ENCODE assay signal across 8 cellular contexts in genomic region chr13:44274838-44275237, GRCh38.
DNase-seq lines count a peak whose midpoint lies in the region; ATAC-seq and TF ChIP-seq lines count a peak whose summit lies in the region.
"Had no signal": no experiment of that assay in that cellular context is flagged by ENCODE, and none has a peak within 500 bp of the region (broad histone marks: within the 10 kb centered on the region; RNA-seq: fewer than 3 reads in every experiment).

No MANE protein-coding gene starts in this region.

- H3K4me3 ChIP-seq in KMS-11 (IDR thresholded peaks at IDR 0.05; ENCODE audit: insufficient read depth, low read depth, low read length) (no peak overlapping the region), stomach (no peak overlapping the region)

- peak overlapping the region; percentile 46 for H3K27ac ChIP-seq in KMS-11
- peak overlapping the region; percentile 28 to 92 (median 87) for H3K27ac ChIP-seq in stomach
- H3K27ac ChIP-seq in RWPE1, result no peak overlapping the region

- POLR2A ChIA-PET in RWPE1 (lab: Yijun Ruan, JAX; ENCODE audit: low non-redundant PET), result no interaction called here

- no peaks in the 10 kb centered on the region for H3K27me3 ChIP-seq in KMS-11 (ENCODE audit: insufficient read depth, low read depth)
- H3K27me3 ChIP-seq in stomach, result no peaks in the 10 kb centered on the region

- no peaks in the 10 kb centered on the region for H3K79me2 ChIP-seq in KMS-11 (ENCODE audit: insufficient read depth, low read depth)

- intact Hi-C loops in stomach (cut with DNase I; ENCODE audit: low total_unique reads), result no loop called here

- no peak for DNase-seq in activated T-cell treated with anti-CD3 and anti-CD28 coated beads, Interleukin-2, amount 50 U/mL, for 4 hours
- no peak for DNase-seq in immature natural killer cell
- DNase-seq in stomach, result no peak
- no peak for DNase-seq in RWPE1 (ENCODE audit: low spot score)
- no peak for DNase-seq in NCI-H1105 treated with DMSO at 0.1 percent for 48 hours (lab: John Stamatoyannopoulos, UW)
- DNase-seq: retina had no signal

- no peaks in the 10 kb centered on the region for H3K9me3 ChIP-seq in stomach

- H3K9ac ChIP-seq in KMS-11, result peak overlapping the region; percentile 44; the same call in 1 of the 2 replicates

- TF ChIP-seq EP300 in stomach (IDR thresholded peaks at IDR 0.05), result peak; percentile 14

- H3K4me1 Mint-ChIP-seq in activated T-cell treated with anti-CD3 and anti-CD28 coated beads, Interleukin-2, amount 50 U/mL, for 4 hours (ENCODE audit: low read depth), result peaks cover 48% of the 10 kb centered on the region
- peaks cover 29 to 31% of the 10 kb centered on the region in 2 donors for H3K4me1 Mint-ChIP-seq in immature natural killer cell

- H3K27ac Mint-ChIP-seq in immature natural killer cell, result peak overlapping the region; percentile 94 to 99 (median 94)

- TF ChIP-seq CTCF in KMS-11 (conservative IDR thresholded peaks at IDR 0.05; ENCODE audit: low read depth, low read length) (no peak), stomach (IDR thresholded peaks at IDR 0.05) (no peak), RWPE1 (conservative IDR thresholded peaks at IDR 0.05; ENCODE audit: low read depth) (no peak)

- peak overlapping the region; percentile 68 for H3K4me3 Mint-ChIP-seq in activated T-cell treated with anti-CD3 and anti-CD28 coated beads, Interleukin-2, amount 50 U/mL, for 4 hours
- H3K4me3 Mint-ChIP-seq in immature natural killer cell, result peak overlapping the region; percentile 73 to 82 (median 80)

- H3K27me3 Mint-ChIP-seq in activated T-cell treated with anti-CD3 and anti-CD28 coated beads, Interleukin-2, amount 50 U/mL, for 4 hours (ENCODE audit: low read depth), result peaks cover 4% of the 10 kb centered on the region
- H3K27me3 Mint-ChIP-seq in immature natural killer cell (ENCODE audit: low read depth in 3 of 3), result peaks cover 2 to 27% (median 5%) of the 10 kb centered on the region in 3 donors

- H3K9me3 Mint-ChIP-seq in activated T-cell treated with anti-CD3 and anti-CD28 coated beads, Interleukin-2, amount 50 U/mL, for 4 hours, result peaks cover 7% of the 10 kb centered on the region
- H3K9me3 Mint-ChIP-seq in immature natural killer cell, result peaks cover 0 to 2% (median 0%) of the 10 kb centered on the region in 6 donors

- peak overlapping the region; percentile 93 for H2AFZ ChIP-seq in KMS-11 (ENCODE audit: low read depth)

- peaks cover 4% of the 10 kb centered on the region for H3K36me3 Mint-ChIP-seq in activated T-cell treated with anti-CD3 and anti-CD28 coated beads, Interleukin-2, amount 50 U/mL, for 4 hours (ENCODE audit: insufficient read depth)
- peaks cover 0 to 18% (median 5%) of the 10 kb centered on the region in 3 donors for H3K36me3 Mint-ChIP-seq in immature natural killer cell

- H3K36me3 ChIP-seq in KMS-11 (ENCODE audit: insufficient read depth) (no peaks in the 10 kb centered on the region), stomach (no peaks in the 10 kb centered on the region)

- no peaks in the 10 kb centered on the region for H4K20me1 ChIP-seq in KMS-11 (ENCODE audit: insufficient read depth)

- WGBS in stomach, 5 donors, result 17 to 27% (median 23%) methylated on average over 2 of the region's 2 CpGs

- peaks cover 7% of the 10 kb centered on the region for H3K4me1 ChIP-seq in KMS-11 (ENCODE audit: low read depth, poor library complexity, severe bottlenecking)
- H3K4me1 ChIP-seq in stomach, result peaks cover 15 to 80% (median 43%) of the 10 kb centered on the region in 4 donors

- ATAC-seq in activated T-cell treated with anti-CD3 and anti-CD28 coated beads, Interleukin-2, amount 50 U/mL, for 4 hours, result peak; percentile 41 to 44
- ATAC-seq in GM21390 (IDR thresholded peaks at IDR 0.05; ENCODE audit: unreplicated experiment), result no peak

- CTCF ChIA-PET in RWPE1 (lab: Yijun Ruan, JAX), result no interaction called here

- H3K4me2 ChIP-seq in KMS-11, result peak overlapping the region; percentile 90

- TF ChIP-seq POLR2A in stomach (IDR thresholded peaks at IDR 0.05), result no peak
